In genomic region chr1:153928245-153928644, GRCh38 we compare ENCODE assay signal across 13 cellular contexts. TPM values are rescaled to one million over a fixed set of nuclear protein-coding genes. Genes with fewer than 3 reads are reported as not detected.
A peak's percentile ranks its signal among the peaks of the same experiment; 100 is the strongest.
DNase-seq lines count a peak whose midpoint lies in the region; ATAC-seq and TF ChIP-seq lines count a peak whose summit lies in the region.
"Had no signal": no experiment of that assay in that cellular context is flagged by ENCODE, and none has a peak within 500 bp of the region (broad histone marks: within the 10 kb centered on the region; RNA-seq: fewer than 3 reads in every experiment).

No MANE protein-coding gene starts in this region.

- peaks cover 17% of the 10 kb centered on the region for H3K4me1 Mint-ChIP-seq in activated naive CD8-positive, alpha-beta T cell treated with anti-CD3 and anti-CD28 coated beads, Interleukin-2, amount 50 U/mL, for 24 hours
- peaks cover 9 to 25% (median 15%) of the 10 kb centered on the region in 7 donors for H3K4me1 Mint-ChIP-seq in naive thymus-derived CD4-positive, alpha-beta T cell

- no peak overlapping the region for H3K4me3 ChIP-seq in BLaER1
- no peak overlapping the region for H3K4me3 ChIP-seq in naive thymus-derived CD4-positive, alpha-beta T cell (ENCODE audit: low read length)
- no peak overlapping the region for H3K4me3 ChIP-seq in MG63
- H3K4me3 ChIP-seq in uterus = no peak overlapping the region
- H3K4me3 ChIP-seq: SK-N-MC had no signal

- H3K27ac ChIP-seq in BLaER1 = peak overlapping the region; percentile 31; the same call in 1 of the 2 replicates
- no peak overlapping the region for H3K27ac ChIP-seq in naive thymus-derived CD4-positive, alpha-beta T cell (ENCODE audit: low read depth, low read length)
- no peak overlapping the region for H3K27ac ChIP-seq in uterus
- H3K27ac ChIP-seq: SK-N-MC had no signal

- 0 out of 2 replicates have a peak overlapping the region, but pooled peaks have one; percentile 32 for H3K9ac ChIP-seq in BLaER1

- no peaks in the 10 kb centered on the region for H4K20me1 ChIP-seq in BLaER1

- TF ChIP-seq CTCF in GM13976 (IDR thresholded peaks at IDR 0.05; ENCODE audit: borderline replicate concordance, control extremely low read depth, extremely low read depth, insufficient read depth, missing control alignments) (no peak), uterus (IDR thresholded peaks at IDR 0.05) (no peak)

- in situ Hi-C loops in GM13976 (cut with MboI; ENCODE audit: low sequenced_read_pairs, unreplicated experiment) = no loop called here

- intact Hi-C loops in naive thymus-derived CD4-positive, alpha-beta T cell (cut with micrococcal nuclease) = no loop called here
- intact Hi-C loops in uterus (cut with DNase I; ENCODE audit: low total_unique reads) = no loop called here

- peak overlapping the region; percentile 1 for H3K4me3 Mint-ChIP-seq in activated naive CD8-positive, alpha-beta T cell treated with anti-CD3 and anti-CD28 coated beads, Interleukin-2, amount 50 U/mL, for 24 hours
- H3K4me3 Mint-ChIP-seq in naive thymus-derived CD4-positive, alpha-beta T cell = no peak overlapping the region

- TF ChIP-seq POLR2A in uterus (IDR thresholded peaks at IDR 0.05) = no peak

- no peaks in the 10 kb centered on the region for H3K27me3 ChIP-seq in BLaER1
- no peaks in the 10 kb centered on the region for H3K27me3 ChIP-seq in naive thymus-derived CD4-positive, alpha-beta T cell (ENCODE audit: control insufficient read depth in 2 of 2, insufficient read depth in 2 of 2, low read length in 2 of 2)
- H3K27me3 ChIP-seq in MG63 = no peaks in the 10 kb centered on the region
- no peaks in the 10 kb centered on the region for H3K27me3 ChIP-seq in uterus

- peak overlapping the region; percentile 40 for H3K27ac Mint-ChIP-seq in activated naive CD8-positive, alpha-beta T cell treated with anti-CD3 and anti-CD28 coated beads, Interleukin-2, amount 50 U/mL, for 24 hours
- peak overlapping the region; percentile 2 to 74 (median 52) for H3K27ac Mint-ChIP-seq in naive thymus-derived CD4-positive, alpha-beta T cell

- H3K27me3 Mint-ChIP-seq in activated naive CD8-positive, alpha-beta T cell treated with anti-CD3 and anti-CD28 coated beads, Interleukin-2, amount 50 U/mL, for 24 hours = no peaks in the 10 kb centered on the region
- no peaks in the 10 kb centered on the region for H3K27me3 Mint-ChIP-seq in naive thymus-derived CD4-positive, alpha-beta T cell

- H3K9me3 ChIP-seq in BLaER1 (no peaks in the 10 kb centered on the region), MG63 (no peaks in the 10 kb centered on the region), uterus (no peaks in the 10 kb centered on the region)
- H3K9me3 ChIP-seq in naive thymus-derived CD4-positive, alpha-beta T cell (ENCODE audit: control insufficient read depth in 2 of 3, low read length in 3 of 3) = no peaks in the 10 kb centered on the region

- H3K4me1 ChIP-seq in BLaER1 (peaks cover 48% of the 10 kb centered on the region), uterus (no peaks in the 10 kb centered on the region)
- peaks cover 5 to 8% of the 10 kb centered on the region in 2 donors for H3K4me1 ChIP-seq in naive thymus-derived CD4-positive, alpha-beta T cell (ENCODE audit: control insufficient read depth in 2 of 2, insufficient read depth in 2 of 2, low read length in 2 of 2)

- peaks cover 43% of the 10 kb centered on the region for H3K36me3 ChIP-seq in BLaER1
- peaks cover 0 to 45% (median 4%) of the 10 kb centered on the region in 3 experiments for H3K36me3 ChIP-seq in naive thymus-derived CD4-positive, alpha-beta T cell (ENCODE audit: control insufficient read depth in 2 of 3, insufficient read depth in 3 of 3, low read length in 3 of 3)
- peaks cover 16% of the 10 kb centered on the region for H3K36me3 ChIP-seq in MG63
- H3K36me3 ChIP-seq in uterus = no peaks in the 10 kb centered on the region

- POLR2A ChIA-PET in naive thymus-derived CD4-positive, alpha-beta T cell (lab: Charles Lee) = interaction anchor here (2.7 kb wide), 1 partner anchor 17 kb away, joined by 24 read pairs; the partner anchor contains the start of gene DENND4B

- no peak for ATAC-seq in activated naive CD8-positive, alpha-beta T cell treated with anti-CD3 and anti-CD28 coated beads, Interleukin-2, amount 50 U/mL, for 24 hours
- ATAC-seq in naive thymus-derived CD4-positive, alpha-beta T cell = no peak
- no peak for ATAC-seq in GM21576 (IDR thresholded peaks at IDR 0.05; ENCODE audit: unreplicated experiment)
- ATAC-seq: right cardiac atrium had no signal

- CTCF ChIA-PET in naive thymus-derived CD4-positive, alpha-beta T cell (lab: Charles Lee) = interaction anchor here (2.2 kb wide), 1 partner anchor 9 kb away, joined by 5 read pairs; no protein-coding TSS in a partner anchor

- H3K36me3 Mint-ChIP-seq in activated naive CD8-positive, alpha-beta T cell treated with anti-CD3 and anti-CD28 coated beads, Interleukin-2, amount 50 U/mL, for 24 hours (ENCODE audit: low read depth) = no peaks in the 10 kb centered on the region
- H3K36me3 Mint-ChIP-seq in naive thymus-derived CD4-positive, alpha-beta T cell = peaks cover 0 to 5% (median 0%) of the 10 kb centered on the region in 5 donors

- H3K4me2 ChIP-seq in BLaER1 = peak overlapping the region; percentile 37

- peak; percentile 66 for DNase-seq in GM13976 (ENCODE audit: low spot score)
- no peak for DNase-seq in activated naive CD8-positive, alpha-beta T cell treated with anti-CD3 and anti-CD28 coated beads, Interleukin-2, amount 50 U/mL, for 24 hours
- no peak for DNase-seq in naive thymus-derived CD4-positive, alpha-beta T cell
- DNase-seq in MG63 = no peak
- DNase-seq in NCI-H146 treated with DMSO at 0.1 percent for 48 hours (lab: John Stamatoyannopoulos, UW; ENCODE audit: unreplicated experiment) = no peak
- no peak for DNase-seq in uterus
- DNase-seq: activated CD4-positive, alpha-beta T cell treated with anti-CD3 and anti-CD28 coated beads for 48 hours; KBM-7; NCI-H1930 had no signal

- no peaks in the 10 kb centered on the region for H3K9me3 Mint-ChIP-seq in activated naive CD8-positive, alpha-beta T cell treated with anti-CD3 and anti-CD28 coated beads, Interleukin-2, amount 50 U/mL, for 24 hours
- no peaks in the 10 kb centered on the region for H3K9me3 Mint-ChIP-seq in naive thymus-derived CD4-positive, alpha-beta T cell

RNA-seq across cellular contexts. Expression of gene GATAD2B, which starts 5.5 kb away (rescaled TPM):
- total RNA-seq in naive thymus-derived CD4-positive, alpha-beta T cell = 100 to 1,000 TPM in 1 of 5 experiments, 10 to 100 TPM in 4; 67.3 to 102 (median 75.5) TPM
- 1 to 10 TPM; 4.8 to 5.3 TPM for polyA plus RNA-seq in naive thymus-derived CD4-positive, alpha-beta T cell
- 5.9 and 7.4 TPM in 2 replicates for total RNA-seq in MG63 (2014; rRNA removed; shearing (Covaris generic); ENCODE audit: low replicate concordance)
- total RNA-seq in uterus = 10 to 100 TPM in 3 of 4 donors, 1 to 10 TPM in 1; 7.1 to 79.0 (median 26.6) TPM

RNA-seq across cellular contexts. Expression of gene DENND4B, which starts 18.3 kb away (rescaled TPM):
- total RNA-seq in naive thymus-derived CD4-positive, alpha-beta T cell = 100 to 1,000 TPM; 148 to 223 (median 197) TPM
- 10 to 100 TPM; 12.5 to 27.0 TPM for polyA plus RNA-seq in naive thymus-derived CD4-positive, alpha-beta T cell
- total RNA-seq in MG63 (2014; rRNA removed; shearing (Covaris generic); ENCODE audit: low replicate concordance) = 7.7 and 9.3 TPM in 2 replicates
- 10 to 100 TPM in 3 of 4 donors, 1 to 10 TPM in 1; 5.6 to 94.9 (median 30.1) TPM for total RNA-seq in uterus

RNA-seq across cellular contexts. Expression of gene CRTC2, which starts 30.2 kb away (rescaled TPM):
- total RNA-seq in naive thymus-derived CD4-positive, alpha-beta T cell = 100 to 1,000 TPM in 4 of 5 experiments, 10 to 100 TPM in 1; 86.1 to 157 (median 119) TPM
- polyA plus RNA-seq in naive thymus-derived CD4-positive, alpha-beta T cell = 10 to 100 TPM; 25.2 to 44.8 TPM
- total RNA-seq in MG63 (2014; rRNA removed; shearing (Covaris generic); ENCODE audit: low replicate concordance) = 0.96 and 3.6 TPM in 2 replicates
- 10 to 100 TPM in 2 of 4 donors, 1 to 10 TPM in 2; 5.9 to 57.2 (median 15.5) TPM for total RNA-seq in uterus

RNA-seq across cellular contexts. Expression of gene SLC39A1, which starts 35.1 kb away (rescaled TPM):
- total RNA-seq in naive thymus-derived CD4-positive, alpha-beta T cell = 10 to 100 TPM; 14.4 to 53.2 (median 18.7) TPM
- 10 to 100 TPM; 27.8 to 37.4 TPM for polyA plus RNA-seq in naive thymus-derived CD4-positive, alpha-beta T cell
- 154 and 223 TPM in 2 replicates for total RNA-seq in MG63 (2014; rRNA removed; shearing (Covaris generic); ENCODE audit: low replicate concordance)
- total RNA-seq in uterus = 10 to 100 TPM; 66.3 to 96.2 (median 83.6) TPM

RNA-seq across cellular contexts. Expression of gene CREB3L4, which starts 39.5 kb away (rescaled TPM):
- total RNA-seq in naive thymus-derived CD4-positive, alpha-beta T cell = 1 to 10 TPM; 4.6 to 8.4 (median 7.0) TPM
- polyA plus RNA-seq in naive thymus-derived CD4-positive, alpha-beta T cell = 1 to 10 TPM; 6.2 to 7.7 TPM
- 12.8 and 35.3 TPM in 2 replicates for total RNA-seq in MG63 (2014; rRNA removed; shearing (Covaris generic); ENCODE audit: low replicate concordance)
- 10 to 100 TPM in 3 of 4 donors, 1 to 10 TPM in 1; 1.8 to 16.1 (median 13.0) TPM for total RNA-seq in uterus
